ENCODE assay signal across 8 cellular contexts in genomic region chr6:33323623-33323948, GRCh38. TPM values are rescaled to one million over a fixed set of nuclear protein-coding genes. Genes with fewer than 3 reads are reported as not detected.
DNase-seq lines count a peak whose midpoint lies in the region; ATAC-seq, FAIRE-seq and TF ChIP-seq lines count a peak whose summit lies in the region.

No MANE protein-coding gene starts in this region.

- H3K27me3 Mint-ChIP-seq in Caco-2 (ENCODE audit: insufficient read depth, unreplicated experiment) = no peaks in the 10 kb centered on the region
- H3K27me3 Mint-ChIP-seq in activated CD4-positive, alpha-beta memory T cell treated with anti-CD3 and anti-CD28 coated beads, Interleukin-2, amount 10 ng/mL, durations not matched to agents 7 days and 5 days = no peaks in the 10 kb centered on the region

- no peaks in the 10 kb centered on the region for H4K20me1 ChIP-seq in keratinocyte (ENCODE audit: control insufficient read depth, extremely low read depth, insufficient read depth, low read length)

- H3K9me3 ChIP-seq in Caco-2 (no peaks in the 10 kb centered on the region), keratinocyte (ENCODE audit: control insufficient read depth, low read depth, low read length) (no peaks in the 10 kb centered on the region), thyroid gland (no peaks in the 10 kb centered on the region)

- H3K9me3 Mint-ChIP-seq in Caco-2 (ENCODE audit: unreplicated experiment) = no peaks in the 10 kb centered on the region
- H3K9me3 Mint-ChIP-seq in activated CD4-positive, alpha-beta memory T cell treated with anti-CD3 and anti-CD28 coated beads, Interleukin-2, amount 10 ng/mL, durations not matched to agents 7 days and 5 days = no peaks in the 10 kb centered on the region

- no peak for TF ChIP-seq POLR2A in thyroid gland (IDR thresholded peaks at IDR 0.05)

- H3K27me3 ChIP-seq in Caco-2 (replicated peaks; ENCODE audit: control insufficient read depth, insufficient read depth, low read length) (no peaks in the 10 kb centered on the region), keratinocyte (ENCODE audit: control insufficient read depth, extremely low read depth, insufficient read depth, low read length) (no peaks in the 10 kb centered on the region), thyroid gland (no peaks in the 10 kb centered on the region)

- H3K4me3 ChIP-seq in Caco-2 (ENCODE audit: low read depth, low read length) (peak overlapping the region; percentile 51), keratinocyte (ENCODE audit: control insufficient read depth in 2 of 3, extremely low read depth in 1 of 3, insufficient read depth in 2 of 3, low read depth in 1 of 3, low read length in 3 of 3) (peak overlapping the region; percentile 51 to 80 (median 65)), thyroid gland (replicated peaks in 1 of 3) (peak overlapping the region; percentile 4 to 38 (median 23))

- TF ChIP-seq CTCF in Caco-2 (IDR thresholded peaks at IDR 0.05; ENCODE audit: insufficient read depth in 1 of 2, low read depth in 1 of 2, low read length in 1 of 2, severe bottlenecking in 1 of 2, unreplicated experiment in 1 of 2) (peak in 1 of 2 experiments; percentile 1), keratinocyte (optimal IDR thresholded peaks at IDR 0.05 in 1 of 3, IDR thresholded peaks at IDR 0.05 in 1 of 3, conservative IDR thresholded peaks at IDR 0.05 in 1 of 3; ENCODE audit: extremely low read depth in 1 of 3, insufficient read depth in 2 of 3, low read length in 3 of 3) (no peak), thyroid gland (IDR thresholded peaks at IDR 0.05) (no peak)

- H3K36me3 ChIP-seq in Caco-2 (ENCODE audit: control insufficient read depth, insufficient read depth, low read length) = peaks cover 1% of the 10 kb centered on the region; the same call in 1 of the 2 replicates
- peaks cover 15 to 23% of the 10 kb centered on the region in 2 experiments for H3K36me3 ChIP-seq in keratinocyte (ENCODE audit: control insufficient read depth in 2 of 2, extremely low read depth in 1 of 2, insufficient read depth in 2 of 2, low read length in 2 of 2)
- peaks cover 19 to 23% of the 10 kb centered on the region in 2 donors for H3K36me3 ChIP-seq in thyroid gland

- peak overlapping the region; percentile 22 for H3K27ac ChIP-seq in keratinocyte (ENCODE audit: control insufficient read depth, insufficient read depth, low read length)
- peak overlapping the region; percentile 38 to 77 (median 67) for H3K27ac ChIP-seq in thyroid gland

- intact Hi-C loops in Caco-2 (cut with micrococcal nuclease; ENCODE audit: unreplicated experiment) (loop anchor here (1.0 kb wide), 2 partner anchors 22 to 87 kb away; no protein-coding TSS in a partner anchor), thyroid gland (cut with DNase I) (no loop called here)

- WGBS in thyroid gland, 2 donors = 2% methylated on average over 12 of the region's 12 CpGs

- FAIRE-seq in keratinocyte (lab: Jason Lieb, UNC) = no peak

- POLR2A ChIA-PET in Caco-2 (lab: Charles Lee) = interaction anchor here (0.5 to 0.6 kb wide), 2 partner anchors 41 to 97 kb away, joined by 3 to 7 read pairs; no protein-coding TSS in a partner anchor
- POLR2A ChIA-PET in activated CD4-positive, alpha-beta memory T cell treated with anti-CD3 and anti-CD28 coated beads, Interleukin-2, amount 10 ng/mL, durations not matched to agents 7 days and 5 days (lab: Charles Lee) = interaction anchor here (1.0 to 1.3 kb wide), 4 partner anchors 32 to 178 kb away, joined by 3 to 7 read pairs (median 3); no protein-coding TSS in a partner anchor

- no peaks in the 10 kb centered on the region for H3K9me1 ChIP-seq in keratinocyte (ENCODE audit: control insufficient read depth, extremely low read depth, insufficient read depth, low read length)

- ATAC-seq in HG02943 (IDR thresholded peaks at IDR 0.05; ENCODE audit: low read depth, unreplicated experiment) = peak; percentile 4

- peaks cover 32% of the 10 kb centered on the region for H3K36me3 Mint-ChIP-seq in Caco-2 (ENCODE audit: insufficient read depth, unreplicated experiment)
- peaks cover 43% of the 10 kb centered on the region for H3K36me3 Mint-ChIP-seq in activated CD4-positive, alpha-beta memory T cell treated with anti-CD3 and anti-CD28 coated beads, Interleukin-2, amount 10 ng/mL, durations not matched to agents 7 days and 5 days (ENCODE audit: low read depth)

- H3K9ac ChIP-seq in keratinocyte (ENCODE audit: control insufficient read depth, extremely low read depth, insufficient read depth, low read length) = peak overlapping the region; percentile 91

- H2AFZ ChIP-seq in keratinocyte (ENCODE audit: control insufficient read depth, low read length) = peak overlapping the region; percentile 78

- DNase-seq in Caco-2 = no peak
- no peak for DNase-seq in activated CD4-positive, alpha-beta memory T cell treated with anti-CD3 and anti-CD28 coated beads, Interleukin-2, amount 10 ng/mL, durations not matched to agents 7 days and 5 days
- DNase-seq in keratinocyte (ENCODE audit: low read depth, low spot score) = no peak
- DNase-seq in thyroid gland = no peak
- DNase-seq in cerebellar nuclear complex (lab: John Stamatoyannopoulos, UW) = no peak
- DNase-seq in HT-29 (ENCODE audit: low spot score) = no peak
- no peak for DNase-seq in NCI-H446 (lab: John Stamatoyannopoulos, UW)

- peaks cover 38% of the 10 kb centered on the region for H3K79me2 ChIP-seq in keratinocyte (ENCODE audit: control insufficient read depth, insufficient read depth, low read length)

- H3K27ac Mint-ChIP-seq in Caco-2 (ENCODE audit: unreplicated experiment) = peak overlapping the region; percentile 90
- H3K27ac Mint-ChIP-seq in activated CD4-positive, alpha-beta memory T cell treated with anti-CD3 and anti-CD28 coated beads, Interleukin-2, amount 10 ng/mL, durations not matched to agents 7 days and 5 days = peak overlapping the region; percentile 97

- CTCF ChIA-PET in Caco-2 (lab: Charles Lee) = interaction anchor here (0.6 kb wide), 1 partner anchor 108 kb away, joined by 4 read pairs; no protein-coding TSS in a partner anchor
- CTCF ChIA-PET in activated CD4-positive, alpha-beta memory T cell treated with anti-CD3 and anti-CD28 coated beads, Interleukin-2, amount 10 ng/mL, durations not matched to agents 7 days and 5 days (lab: Charles Lee) = interaction anchor here (0.8 to 0.9 kb wide), 3 partner anchors 16 to 67 kb away, joined by 3 read pairs; no protein-coding TSS in a partner anchor

- peaks cover 34% of the 10 kb centered on the region for H3K4me1 Mint-ChIP-seq in Caco-2 (ENCODE audit: low read depth, unreplicated experiment)
- peaks cover 49% of the 10 kb centered on the region for H3K4me1 Mint-ChIP-seq in activated CD4-positive, alpha-beta memory T cell treated with anti-CD3 and anti-CD28 coated beads, Interleukin-2, amount 10 ng/mL, durations not matched to agents 7 days and 5 days

- H3K4me3 Mint-ChIP-seq in Caco-2 (ENCODE audit: unreplicated experiment) = peak overlapping the region; percentile 84
- peak overlapping the region; percentile 96 for H3K4me3 Mint-ChIP-seq in activated CD4-positive, alpha-beta memory T cell treated with anti-CD3 and anti-CD28 coated beads, Interleukin-2, amount 10 ng/mL, durations not matched to agents 7 days and 5 days

- dilution Hi-C loops in keratinocyte (cut with MboI; ENCODE audit: extremely low pct_ligation_motif_present, low sequenced_read_pairs) = no loop called here

- no TSS peak for BruUV-seq in Caco-2 (replicated peaks; lab: Mats Ljungman, UMichigan)

- peak overlapping the region; percentile 85 for H3K4me2 ChIP-seq in keratinocyte (ENCODE audit: control insufficient read depth, extremely low read depth, insufficient read depth, low read depth, low read length)

- H3K4me1 ChIP-seq in Caco-2 = peaks cover 7% of the 10 kb centered on the region; the same call in 1 of the 2 replicates
- peaks cover 39% of the 10 kb centered on the region for H3K4me1 ChIP-seq in keratinocyte (ENCODE audit: control insufficient read depth, extremely low read depth, insufficient read depth, low read length)
- peaks cover 20 to 31% of the 10 kb centered on the region in 2 donors for H3K4me1 ChIP-seq in thyroid gland

RNA-seq across cellular contexts. Expression of gene DAXX, which starts 0.8 kb away (rescaled TPM):
- total RNA-seq in Caco-2 (2022) = 46.1 and 48.2 TPM in 2 replicates
- total RNA-seq in activated CD4-positive, alpha-beta memory T cell treated with anti-CD3 and anti-CD28 coated beads, Interleukin-2, amount 10 ng/mL, durations not matched to agents 7 days and 5 days = 100 to 1,000 TPM in 1 of 2 experiments, 10 to 100 TPM in 1; 95.7 to 103 TPM
- polyA plus RNA-seq in keratinocyte = 16.3 to 42.8 TPM (median 23.1 TPM) in 3 replicates
- polyA plus RNA-seq in keratinocyte (2011; ENCODE audit: low read depth) = 39.1 TPM
- 25.7 and 38.7 TPM in 2 replicates for polyA plus RNA-seq in keratinocyte (2011; cell fraction: cytosol; rRNA removed)
- polyA plus RNA-seq in keratinocyte (2011; cell fraction: nucleus; rRNA removed) = 32.3 and 34.2 TPM in 2 replicates
- polyA plus RNA-seq in keratinocyte (2012; ENCODE audit: low replicate concordance) = 32.1 and 59.5 TPM in 2 replicates
- polyA minus RNA-seq in keratinocyte = 9.1 to 55.7 TPM (median 17.5 TPM) in 3 replicates
- polyA minus RNA-seq in keratinocyte (2011; cell fraction: cytosol; rRNA and poly(A)+ RNA removed) = 11.1 TPM
- polyA minus RNA-seq in keratinocyte (2011; cell fraction: nucleus; rRNA and poly(A)+ RNA removed) = 14.0 and 24.6 TPM in 2 replicates
- total RNA-seq in thyroid gland = 10 to 100 TPM; 33.7 to 53.2 (median 38.9) TPM
- 45.8 and 83.5 TPM in 2 replicates for total RNA-seq in HT-29 (2014; rRNA removed; shearing (Covaris generic))

RNA-seq across cellular contexts. Expression of gene ZBTB22, which starts 6.0 kb away (rescaled TPM):
- 11.5 and 12.6 TPM in 2 replicates for total RNA-seq in Caco-2 (2022)
- total RNA-seq in activated CD4-positive, alpha-beta memory T cell treated with anti-CD3 and anti-CD28 coated beads, Interleukin-2, amount 10 ng/mL, durations not matched to agents 7 days and 5 days = 10 to 100 TPM; 16.5 to 18.0 TPM
- polyA plus RNA-seq in keratinocyte = 6.0 to 11.4 TPM (median 6.5 TPM) in 3 replicates
- polyA plus RNA-seq in keratinocyte (2011; ENCODE audit: low read depth) = 1.5 TPM
- polyA plus RNA-seq in keratinocyte (2011; cell fraction: cytosol; rRNA removed) = 4.2 and 7.3 TPM in 2 replicates
- 10.2 and 14.2 TPM in 2 replicates for polyA plus RNA-seq in keratinocyte (2011; cell fraction: nucleus; rRNA removed)
- 7.3 and 9.7 TPM in 2 replicates for polyA plus RNA-seq in keratinocyte (2012; ENCODE audit: low replicate concordance)
- 6.2 to 13.2 TPM (median 10.4 TPM) in 3 replicates for polyA minus RNA-seq in keratinocyte
- 7.1 TPM for polyA minus RNA-seq in keratinocyte (2011; cell fraction: cytosol; rRNA and poly(A)+ RNA removed)
- polyA minus RNA-seq in keratinocyte (2011; cell fraction: nucleus; rRNA and poly(A)+ RNA removed) = 4.5 and 5.5 TPM in 2 replicates
- total RNA-seq in thyroid gland = 10 to 100 TPM; 17.9 to 30.3 (median 26.3) TPM
- total RNA-seq in HT-29 (2014; rRNA removed; shearing (Covaris generic)) = 22.8 and 25.3 TPM in 2 replicates

RNA-seq across cellular contexts. Expression of gene TAPBP, which starts 9.7 kb away (rescaled TPM):
- total RNA-seq in Caco-2 (2022) (36.7 and 43.9 TPM in 2 replicates), thyroid gland (100 to 1,000 TPM in 3 of 4 donors, 10 to 100 TPM in 1; 86.4 to 151 (median 132) TPM)
- total RNA-seq in activated CD4-positive, alpha-beta memory T cell treated with anti-CD3 and anti-CD28 coated beads, Interleukin-2, amount 10 ng/mL, durations not matched to agents 7 days and 5 days = 100 to 1,000 TPM; 243 to 249 TPM
- 22.2 to 82.4 TPM (median 25.0 TPM) in 3 replicates for polyA plus RNA-seq in keratinocyte
- polyA plus RNA-seq in keratinocyte (2011; ENCODE audit: low read depth) = 15.6 TPM
- 25.8 and 41.5 TPM in 2 replicates for polyA plus RNA-seq in keratinocyte (2011; cell fraction: cytosol; rRNA removed)
- polyA plus RNA-seq in keratinocyte (2011; cell fraction: nucleus; rRNA removed) = 123 and 164 TPM in 2 replicates
- polyA plus RNA-seq in keratinocyte (2012; ENCODE audit: low replicate concordance) = 39.1 and 78.1 TPM in 2 replicates
- 32.8 to 169 TPM (median 33.7 TPM) in 3 replicates for polyA minus RNA-seq in keratinocyte
- 109 TPM for polyA minus RNA-seq in keratinocyte (2011; cell fraction: cytosol; rRNA and poly(A)+ RNA removed)
- polyA minus RNA-seq in keratinocyte (2011; cell fraction: nucleus; rRNA and poly(A)+ RNA removed) = 137 and 140 TPM in 2 replicates
- total RNA-seq in HT-29 (2014; rRNA removed; shearing (Covaris generic)) = 163 and 194 TPM in 2 replicates

RNA-seq across cellular contexts. Expression of gene RGL2, which starts 24.8 kb away (rescaled TPM):
- total RNA-seq in Caco-2 (2022) (70.7 and 71.3 TPM in 2 replicates), thyroid gland (10 to 100 TPM; 66.8 to 78.5 (median 71.3) TPM)
- total RNA-seq in activated CD4-positive, alpha-beta memory T cell treated with anti-CD3 and anti-CD28 coated beads, Interleukin-2, amount 10 ng/mL, durations not matched to agents 7 days and 5 days = 10 to 100 TPM; 44.3 to 45.1 TPM
- polyA plus RNA-seq in keratinocyte = 33.6 to 57.3 TPM (median 35.8 TPM) in 3 replicates
- polyA plus RNA-seq in keratinocyte (2011; ENCODE audit: low read depth) = 10.8 TPM
- polyA plus RNA-seq in keratinocyte (2011; cell fraction: cytosol; rRNA removed) = 24.7 and 34.6 TPM in 2 replicates
- polyA plus RNA-seq in keratinocyte (2011; cell fraction: nucleus; rRNA removed) = 107 and 125 TPM in 2 replicates
- 31.8 and 45.3 TPM in 2 replicates for polyA plus RNA-seq in keratinocyte (2012; ENCODE audit: low replicate concordance)
- 39.6 to 64.0 TPM (median 56.8 TPM) in 3 replicates for polyA minus RNA-seq in keratinocyte
- polyA minus RNA-seq in keratinocyte (2011; cell fraction: cytosol; rRNA and poly(A)+ RNA removed) = 48.2 TPM
- polyA minus RNA-seq in keratinocyte (2011; cell fraction: nucleus; rRNA and poly(A)+ RNA removed) = 35.5 and 41.4 TPM in 2 replicates
- 38.2 and 42.6 TPM in 2 replicates for total RNA-seq in HT-29 (2014; rRNA removed; shearing (Covaris generic))

RNA-seq across cellular contexts. Expression of gene PFDN6, which starts 34.2 kb away (rescaled TPM):
- total RNA-seq in Caco-2 (2022) (65.9 and 81.8 TPM in 2 replicates), thyroid gland (10 to 100 TPM; 29.1 to 51.9 (median 35.6) TPM)
- 10 to 100 TPM; 63.5 to 65.0 TPM for total RNA-seq in activated CD4-positive, alpha-beta memory T cell treated with anti-CD3 and anti-CD28 coated beads, Interleukin-2, amount 10 ng/mL, durations not matched to agents 7 days and 5 days
- polyA plus RNA-seq in keratinocyte = 68.3 to 106 TPM (median 68.5 TPM) in 3 replicates
- 80.6 TPM for polyA plus RNA-seq in keratinocyte (2011; ENCODE audit: low read depth)
- 58.1 and 84.8 TPM in 2 replicates for polyA plus RNA-seq in keratinocyte (2011; cell fraction: cytosol; rRNA removed)
- 54.4 and 66.0 TPM in 2 replicates for polyA plus RNA-seq in keratinocyte (2011; cell fraction: nucleus; rRNA removed)
- 97.1 and 119 TPM in 2 replicates for polyA plus RNA-seq in keratinocyte (2012; ENCODE audit: low replicate concordance)
- polyA minus RNA-seq in keratinocyte = 7.9 to 25.1 TPM (median 15.5 TPM) in 3 replicates
- polyA minus RNA-seq in keratinocyte (2011; cell fraction: cytosol; rRNA and poly(A)+ RNA removed) = 29.5 TPM
- 6.6 and 8.8 TPM in 2 replicates for polyA minus RNA-seq in keratinocyte (2011; cell fraction: nucleus; rRNA and poly(A)+ RNA removed)
- total RNA-seq in HT-29 (2014; rRNA removed; shearing (Covaris generic)) = 86.8 and 90.7 TPM in 2 replicates
